ENCODE assay signal across 17 cellular contexts in genomic region chr17:29433551-29433950, GRCh38. TPM values are rescaled to one million over a fixed set of nuclear protein-coding genes. Genes with fewer than 3 reads are reported as not detected.
DNase-seq lines count a peak whose midpoint lies in the region; ATAC-seq, FAIRE-seq and TF ChIP-seq lines count a peak whose summit lies in the region.
"Had no signal": no experiment of that assay in that cellular context is flagged by ENCODE, and none has a peak within 500 bp of the region (broad histone marks: within the 10 kb centered on the region; RNA-seq: fewer than 3 reads in every experiment).

No MANE protein-coding gene starts in this region.

- no peaks in the 10 kb centered on the region for H4K20me1 ChIP-seq in K562 (replicated peaks; ENCODE audit: control insufficient read depth, insufficient read depth, low read length)

- H3K36me3 ChIP-seq in K562 (ENCODE audit: control insufficient read depth, insufficient read depth, low read length) (no peaks in the 10 kb centered on the region), mesendoderm (ENCODE audit: control insufficient read depth, insufficient read depth, low read length) (no peaks in the 10 kb centered on the region)
- H3K36me3 ChIP-seq: heart left ventricle, stomach had no signal

- POLR2A ChIA-PET in K562 (lab: Yijun Ruan, JAX), result no interaction called here
- POLR2A ChIA-PET in activated CD4-positive, alpha-beta memory T cell treated with anti-CD3 and anti-CD28 coated beads, Interleukin-2, amount 10 ng/mL, durations not matched to agents 7 days and 5 days (lab: Charles Lee), result no interaction called here

- intact Hi-C loops in CD14-positive monocyte (cut with micrococcal nuclease) (no loop called here), K562 (cut with micrococcal nuclease) (no loop called here), posterior cingulate gyrus (cut with DNase I) (no loop called here)

- TF ChIP-seq CTCF in CD14-positive monocyte (IDR thresholded peaks at IDR 0.05) (no peak), GM20000 (IDR thresholded peaks at IDR 0.05; ENCODE audit: extremely low read depth, missing control alignments) (no peak), K562 (IDR thresholded peaks at IDR 0.05 in 2 of 3, conservative IDR thresholded peaks at IDR 0.05 in 1 of 3; ENCODE audit: insufficient read depth in 2 of 3, low read depth in 1 of 3, low read length in 3 of 3) (no peak)

- H3K4me3 ChIP-seq in K562, result no peak overlapping the region
- H3K4me3 ChIP-seq in mesendoderm (ENCODE audit: low read length), result no peak overlapping the region
- H3K4me3 ChIP-seq: stomach had no signal

- no peak overlapping the region for H2BK120ac ChIP-seq in mesendoderm (ENCODE audit: low read depth, low read length)

- WGBS in K562 (ENCODE audit: insufficient coverage, low coverage, missing lambda C conversion rate), result 56% methylated on average over 4 of the region's 4 CpGs
- no CpG with 5 or more reads among the region's 4 CpGs for WGBS in mesendoderm (ENCODE audit: extremely low coverage, insufficient coverage, low lambda C conversion rate)

- no peak overlapping the region for H2BK15ac ChIP-seq in mesendoderm (replicated peaks; ENCODE audit: low read depth)

- H3K9me3 ChIP-seq in K562 (replicated peaks; ENCODE audit: control insufficient read depth, insufficient read depth, low read depth, low read length), result no peaks in the 10 kb centered on the region
- H3K9me3 ChIP-seq: heart left ventricle, stomach had no signal

- DNase-seq in CD14-positive monocyte (ENCODE audit: low spot score) (no peak), GM20000 (ENCODE audit: low spot score) (peak; percentile 7), K562 (ENCODE audit: extremely low read depth in 1 of 4, low spot score in 3 of 4) (peak in 1 of 4 experiments; percentile 29), mesendoderm (peak; percentile 54), posterior cingulate gyrus (no peak), GDM1 (lab: John Stamatoyannopoulos, UW) (no peak)
- no peak for DNase-seq in activated CD4-positive, alpha-beta memory T cell treated with anti-CD3 and anti-CD28 coated beads, Interleukin-2, amount 10 ng/mL, durations not matched to agents 7 days and 5 days
- DNase-seq: activated CD8-positive, alpha-beta T cell treated with anti-CD3 and anti-CD28 coated beads for 36 hours; CD4-positive, alpha-beta memory T cell; stimulated activated CD4-positive, alpha-beta T cell treated with anti-CD3 and anti-CD28 coated beads, Interleukin-4, amount 100 ng/mL, for 4 hours; stomach; T-helper 1 cell had no signal

- no TSS peak for BruUV-seq in K562 (replicated peaks; lab: Mats Ljungman, UMichigan)

- H3K79me2 ChIP-seq in K562 (ENCODE audit: control insufficient read depth, insufficient read depth, low read length) (peaks cover 67% of the 10 kb centered on the region), mesendoderm (ENCODE audit: control insufficient read depth, insufficient read depth, low read length) (peaks cover 52% of the 10 kb centered on the region)

- no peak for FAIRE-seq in K562 (lab: Jason Lieb, UNC)
- FAIRE-seq: bronchial epithelial cell, endothelial cell of umbilical vein had no signal

- H3K27me3 ChIP-seq in K562 (ENCODE audit: control insufficient read depth in 2 of 2, insufficient read depth in 2 of 2, low read length in 2 of 2) (no peaks in the 10 kb centered on the region), mesendoderm (ENCODE audit: insufficient read depth, low read length, poor library complexity) (no peaks in the 10 kb centered on the region)
- H3K27me3 ChIP-seq: heart left ventricle, stomach had no signal

- no peak overlapping the region for H4K8ac ChIP-seq in mesendoderm (ENCODE audit: low read depth, low read length)

- no peak overlapping the region for H3K4me3 Mint-ChIP-seq in CD14-positive monocyte
- H3K4me3 Mint-ChIP-seq in activated CD4-positive, alpha-beta memory T cell treated with anti-CD3 and anti-CD28 coated beads, Interleukin-2, amount 10 ng/mL, durations not matched to agents 7 days and 5 days, result no peak overlapping the region
- H3K4me3 Mint-ChIP-seq: activated CD8-positive, alpha-beta T cell treated with anti-CD3 and anti-CD28 coated beads for 36 hours; CD4-positive, alpha-beta memory T cell had no signal

- H3K79me1 ChIP-seq in mesendoderm (ENCODE audit: low read length), result peaks cover 9% of the 10 kb centered on the region

- H3K4ac ChIP-seq in mesendoderm (ENCODE audit: low read depth, low read length), result no peak overlapping the region

- no peak overlapping the region for H4K5ac ChIP-seq in mesendoderm (ENCODE audit: low read length)

- no peak for TF ChIP-seq POLR2A in K562 (conservative IDR thresholded peaks at IDR 0.05)

- no peak overlapping the region for H2AK5ac ChIP-seq in mesendoderm (ENCODE audit: low read length)

- H3K9me3 Mint-ChIP-seq in CD14-positive monocyte, result no peaks in the 10 kb centered on the region
- no peaks in the 10 kb centered on the region for H3K9me3 Mint-ChIP-seq in activated CD4-positive, alpha-beta memory T cell treated with anti-CD3 and anti-CD28 coated beads, Interleukin-2, amount 10 ng/mL, durations not matched to agents 7 days and 5 days
- H3K9me3 Mint-ChIP-seq: activated CD8-positive, alpha-beta T cell treated with anti-CD3 and anti-CD28 coated beads for 36 hours; CD4-positive, alpha-beta memory T cell had no signal

- H3K9ac ChIP-seq in K562 (ENCODE audit: insufficient read depth in 1 of 2, low read depth in 2 of 2, low read length in 2 of 2) (peak overlapping the region in 1 of 2 experiments; percentile 33; a peak in 1 of 4 replicates), mesendoderm (ENCODE audit: low read length) (peak overlapping the region; percentile 21)

- no peak for TF ChIP-seq RAD21 in K562 (CRISPR knock-in tag; conservative IDR thresholded peaks at IDR 0.05 in 1 of 2, IDR thresholded peaks at IDR 0.05 in 1 of 2)

- ATAC-seq in K562 (peak; percentile 78), HG03469 (IDR thresholded peaks at IDR 0.05; ENCODE audit: unreplicated experiment) (no peak)
- ATAC-seq: activated CD8-positive, alpha-beta T cell treated with anti-CD3 and anti-CD28 coated beads for 36 hours; Panc1 had no signal

- H3K18ac ChIP-seq in mesendoderm (ENCODE audit: low read length), result no peak overlapping the region

- in situ Hi-C loops in K562 (cut with MboI), result no loop called here

- CTCF ChIA-PET in K562 (lab: Yijun Ruan, JAX; ENCODE audit: low intra/inter-chr PET ratio), result no interaction called here
- CTCF ChIA-PET in activated CD4-positive, alpha-beta memory T cell treated with anti-CD3 and anti-CD28 coated beads, Interleukin-2, amount 10 ng/mL, durations not matched to agents 7 days and 5 days (lab: Charles Lee), result no interaction called here

- no peak overlapping the region for H3K4me2 ChIP-seq in K562 (ENCODE audit: insufficient read depth, low read length)
- no peak overlapping the region for H3K4me2 ChIP-seq in mesendoderm (ENCODE audit: low read length)

- TF ChIP-seq EP300 in K562 (IDR thresholded peaks at IDR 0.05; ENCODE audit: low read length), result no peak

- peaks cover 0 to 5% of the 10 kb centered on the region in 2 experiments; a peak in 2 of 5 replicates for H3K4me1 ChIP-seq in K562 (replicated peaks in 1 of 2; ENCODE audit: control insufficient read depth in 2 of 2, insufficient read depth in 2 of 2, low read length in 2 of 2)
- H3K4me1 ChIP-seq in mesendoderm (ENCODE audit: control insufficient read depth, low read depth, low read length), result peaks cover 4% of the 10 kb centered on the region

- no peak overlapping the region for H2AFZ ChIP-seq in K562 (ENCODE audit: low read depth, low read length)

- peaks cover 18% of the 10 kb centered on the region for H3K4me1 Mint-ChIP-seq in CD14-positive monocyte
- H3K4me1 Mint-ChIP-seq in activated CD4-positive, alpha-beta memory T cell treated with anti-CD3 and anti-CD28 coated beads, Interleukin-2, amount 10 ng/mL, durations not matched to agents 7 days and 5 days, result peaks cover 11% of the 10 kb centered on the region

- H3K9me1 ChIP-seq in K562 (ENCODE audit: control insufficient read depth, insufficient read depth, low read length), result no peaks in the 10 kb centered on the region

- H3K27me3 Mint-ChIP-seq in CD14-positive monocyte (ENCODE audit: low read depth in 3 of 3), result no peaks in the 10 kb centered on the region
- H3K27me3 Mint-ChIP-seq in activated CD4-positive, alpha-beta memory T cell treated with anti-CD3 and anti-CD28 coated beads, Interleukin-2, amount 10 ng/mL, durations not matched to agents 7 days and 5 days, result no peaks in the 10 kb centered on the region
- H3K27me3 Mint-ChIP-seq: activated CD8-positive, alpha-beta T cell treated with anti-CD3 and anti-CD28 coated beads for 36 hours; CD4-positive, alpha-beta memory T cell had no signal

- H3K27ac ChIP-seq in K562 (ENCODE audit: extremely low read depth, low read depth, low read length) (peak overlapping the region; percentile 44; the same call in 2 of the 3 replicates), mesendoderm (ENCODE audit: low read depth, low read length) (no peak overlapping the region)
- H3K27ac ChIP-seq: heart left ventricle, stomach had no signal

- H3K36me3 Mint-ChIP-seq in CD14-positive monocyte, result peaks cover 6 to 19% of the 10 kb centered on the region in 2 donors
- H3K36me3 Mint-ChIP-seq in activated CD4-positive, alpha-beta memory T cell treated with anti-CD3 and anti-CD28 coated beads, Interleukin-2, amount 10 ng/mL, durations not matched to agents 7 days and 5 days (ENCODE audit: low read depth), result peaks cover 12% of the 10 kb centered on the region

- peak overlapping the region; percentile 59 for H3K56ac ChIP-seq in mesendoderm (ENCODE audit: low read length)

- H2BK5ac ChIP-seq in mesendoderm (ENCODE audit: low read length), result no peak overlapping the region

- H3K23ac ChIP-seq in mesendoderm (ENCODE audit: low read length), result no peak overlapping the region

- H3K27ac Mint-ChIP-seq in CD14-positive monocyte, result peak overlapping the region in 4 of 7 donors; percentile 12 to 51 (median 25)
- no peak overlapping the region for H3K27ac Mint-ChIP-seq in activated CD4-positive, alpha-beta memory T cell treated with anti-CD3 and anti-CD28 coated beads, Interleukin-2, amount 10 ng/mL, durations not matched to agents 7 days and 5 days
- H3K27ac Mint-ChIP-seq: activated CD8-positive, alpha-beta T cell treated with anti-CD3 and anti-CD28 coated beads for 36 hours had no signal

RNA-seq across cellular contexts. Expression of gene TAOK1, which starts 43.4 kb away (rescaled TPM):
- polyA plus RNA-seq in CD14-positive monocyte, result 1 to 10 TPM; 2.4 to 4.8 TPM
- total RNA-seq in K562 (2011; cell fraction: chromatin; rRNA removed; ENCODE audit: low replicate concordance), result 69.0 and 120 TPM in 2 replicates
- total RNA-seq in K562 (2011; cell fraction: nucleolus; rRNA removed), result 26.0 and 26.1 TPM in 2 replicates
- 41.2 and 62.8 TPM in 2 replicates for total RNA-seq in K562 (2011; cell fraction: nucleoplasm; rRNA removed)
- total RNA-seq in K562 (2014; rRNA removed), result 13.5 and 17.0 TPM in 2 replicates
- 22.2 and 23.9 TPM in 2 replicates for total RNA-seq in K562 (2014; rRNA removed; fragmentation: Illumina TruSeq; extraction: Trizol)
- 21.8 and 22.3 TPM in 2 replicates for total RNA-seq in K562 (2015; rRNA removed; fragmentation: Illumina TruSeq; extraction: Trizol)
- 32.8 and 33.1 TPM in 2 replicates for total RNA-seq in K562 (2021)
- 10.0 and 15.9 TPM in 2 replicates for polyA plus RNA-seq in K562 (2011; rRNA removed)
- 2.9 and 5.0 TPM in 2 replicates for polyA plus RNA-seq in K562 (2011; cell fraction: cytosol; rRNA removed)
- 16.5 and 17.3 TPM in 2 replicates for polyA plus RNA-seq in K562 (2011; cell fraction: nucleus; rRNA removed)
- 10.5 and 10.8 TPM in 2 replicates for polyA plus RNA-seq in K562 (2012)
- 12.9 and 16.5 TPM in 2 replicates for polyA plus RNA-seq in K562 (2014; fragmentation: Illumina TruSeq; extraction: Trizol)
- 1 to 10 TPM; 3.2 to 3.4 TPM for polyA plus RNA-seq in K562 (2014; fragmentation: Nextera tagmentation; extraction: Ambion mirVana)
- polyA plus RNA-seq in K562 (2014; rRNA removed), result 8.7 and 8.8 TPM in 2 replicates
- 64.6 and 66.3 TPM in 2 replicates for polyA minus RNA-seq in K562 (2011; rRNA and poly(A)+ RNA removed)
- 17.0 and 29.5 TPM in 2 replicates for polyA minus RNA-seq in K562 (2011; cell fraction: cytosol; rRNA and poly(A)+ RNA removed)
- 17.6 and 24.9 TPM in 2 replicates for polyA minus RNA-seq in K562 (2011; cell fraction: nucleus; rRNA and poly(A)+ RNA removed)
- polyA plus RNA-seq in mesendoderm (2013, experiment 1 of 2), result 21.1 TPM
- polyA plus RNA-seq in mesendoderm (2013, experiment 2 of 2), result 21.2 TPM
- total RNA-seq in activated CD4-positive, alpha-beta memory T cell treated with anti-CD3 and anti-CD28 coated beads, Interleukin-2, amount 10 ng/mL, durations not matched to agents 7 days and 5 days, result 10 to 100 TPM; 50.0 to 51.0 TPM

Comparison
In these comparisons a context has a peak if more than half of its experiments do, and no peak if none do; other contexts are left out.
1. DNase-seq: peak in GM20000 (single experiment) and mesendoderm (single experiment); none in CD14-positive monocyte (single experiment), posterior cingulate gyrus (0 of 10), GDM1 (single experiment) and activated CD4-positive, alpha-beta memory T cell treated with anti-CD3 and anti-CD28 coated beads, Interleukin-2, amount 10 ng/mL, durations not matched to agents 7 days and 5 days (single experiment).